ENCODE assay signal across 8 cellular contexts in the genomic region with DNA sequence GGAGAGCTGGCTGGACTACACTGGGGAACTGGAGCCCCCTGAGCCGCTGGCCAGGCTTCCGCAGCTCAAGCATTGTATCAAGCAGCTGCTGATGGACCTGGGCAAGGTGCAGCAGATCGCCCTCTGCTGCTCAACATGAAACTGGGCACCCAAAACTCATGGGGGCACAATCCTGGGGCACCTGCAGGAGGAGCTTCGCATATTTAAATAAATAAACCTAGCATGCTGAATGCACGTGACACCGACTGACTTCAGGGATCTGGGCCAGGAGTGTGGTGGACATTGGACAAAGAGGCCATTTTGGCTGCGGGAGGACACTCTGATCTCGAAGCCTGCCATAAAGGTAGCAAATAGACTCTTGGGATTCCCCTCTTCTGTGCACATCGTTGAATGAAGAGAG. TPM values are rescaled to one million over a fixed set of nuclear protein-coding genes. Genes with fewer than 3 reads are reported as not detected.
A peak's percentile ranks its signal among the peaks of the same experiment; 100 is the strongest.
DNase-seq lines count a peak whose midpoint lies in the region; ATAC-seq and TF ChIP-seq lines count a peak whose summit lies in the region.

No MANE protein-coding gene starts in this region.

- no peaks in the 10 kb centered on the region for H3K9me3 Mint-ChIP-seq in activated CD4-positive, alpha-beta memory T cell treated with anti-CD3 and anti-CD28 coated beads for 36 hours

- no peaks in the 10 kb centered on the region for H3K9me3 ChIP-seq in left lung

- H3K4me3 ChIP-seq in left lung = no peak overlapping the region

- H3K4me1 Mint-ChIP-seq in activated CD4-positive, alpha-beta memory T cell treated with anti-CD3 and anti-CD28 coated beads for 36 hours (ENCODE audit: low read depth) = peaks cover 6% of the 10 kb centered on the region

- ATAC-seq in left colon (peak; percentile 17), left lung (no peak), HG02885 (IDR thresholded peaks at IDR 0.05; ENCODE audit: poor library complexity, unreplicated experiment) (no peak)

- peaks cover 3 to 9% of the 10 kb centered on the region in 2 donors for H3K4me1 ChIP-seq in left lung

- no peak overlapping the region for H3K27ac ChIP-seq in left lung

- peaks cover 10% of the 10 kb centered on the region for H3K36me3 Mint-ChIP-seq in activated CD4-positive, alpha-beta memory T cell treated with anti-CD3 and anti-CD28 coated beads for 36 hours

- peaks cover 0 to 62% of the 10 kb centered on the region in 2 donors for H3K36me3 ChIP-seq in left lung

- intact Hi-C loops in activated CD4-positive, alpha-beta memory T cell treated with anti-CD3 and anti-CD28 coated beads for 36 hours (cut with micrococcal nuclease) = no loop called here
- intact Hi-C loops in left colon (cut with DNase I, micrococcal nuclease) (no loop called here), left lung (cut with DNase I) (no loop called here)

- no peaks in the 10 kb centered on the region for H3K27me3 Mint-ChIP-seq in activated CD4-positive, alpha-beta memory T cell treated with anti-CD3 and anti-CD28 coated beads for 36 hours

- POLR2A ChIA-PET in activated CD4-positive, alpha-beta memory T cell treated with anti-CD3 and anti-CD28 coated beads for 36 hours (lab: Charles Lee) = no interaction called here

- no peak overlapping the region for H3K27ac Mint-ChIP-seq in activated CD4-positive, alpha-beta memory T cell treated with anti-CD3 and anti-CD28 coated beads for 36 hours

- CTCF ChIA-PET in activated CD4-positive, alpha-beta memory T cell treated with anti-CD3 and anti-CD28 coated beads for 36 hours (lab: Charles Lee) = interaction anchor here (0.5 to 1.4 kb wide), 10 partner anchors 13 to 1956 kb away, joined by 3 to 5 read pairs (median 4); a partner anchor contains a TSS

- H3K4me3 Mint-ChIP-seq in activated CD4-positive, alpha-beta memory T cell treated with anti-CD3 and anti-CD28 coated beads for 36 hours = no peak overlapping the region

- DNase-seq in NCI-H2171 treated with DMSO at 0.1 percent for 48 hours (lab: John Stamatoyannopoulos, UW) = peak; percentile 15
- no peak for DNase-seq in NCI-H2171 (lab: John Stamatoyannopoulos, UW)
- peak; percentile 52 to 63 for DNase-seq in Kasumi-1 (lab: John Stamatoyannopoulos, UW)
- DNase-seq in activated CD4-positive, alpha-beta memory T cell treated with anti-CD3 and anti-CD28 coated beads for 36 hours = peak; percentile 36
- DNase-seq in left colon = no peak
- DNase-seq in NOMO-1 treated with dmso at 0.1 percent for 144 hours (lab: John Stamatoyannopoulos, UW; ENCODE audit: unreplicated experiment) = no peak
- no peak for DNase-seq in left lung

- H3K27me3 ChIP-seq in left lung = no peaks in the 10 kb centered on the region

- no peak for TF ChIP-seq CTCF in left lung (IDR thresholded peaks at IDR 0.05)

RNA-seq across cellular contexts. Expression of a gene that starts 6.8 kb away (rescaled TPM):
- 10 to 100 TPM; 45.4 to 51.3 TPM for total RNA-seq in activated CD4-positive, alpha-beta memory T cell treated with anti-CD3 and anti-CD28 coated beads for 36 hours
- 10 to 100 TPM; 88.7 to 92.7 TPM for total RNA-seq in left colon
- total RNA-seq in left lung = 10 to 100 TPM; 58.1 to 62.1 TPM

RNA-seq across cellular contexts. Expression of a gene that starts 20.9 kb away (rescaled TPM):
- total RNA-seq in activated CD4-positive, alpha-beta memory T cell treated with anti-CD3 and anti-CD28 coated beads for 36 hours = 1 to 10 TPM; 4.0 to 4.2 TPM
- total RNA-seq in left colon = 1 to 10 TPM; 3.7 to 4.4 TPM
- total RNA-seq in left lung = 1 to 10 TPM; 3.3 to 3.6 TPM

Comparison
In these comparisons a context has a peak if more than half of its experiments do, and no peak if none do; other contexts are left out.
1. DNase-seq: peak in NCI-H2171 treated with DMSO at 0.1 percent for 48 hours (single experiment), Kasumi-1 (2 of 2) and activated CD4-positive, alpha-beta memory T cell treated with anti-CD3 and anti-CD28 coated beads for 36 hours (single experiment); none in NCI-H2171 (single experiment), left colon (0 of 2), NOMO-1 treated with dmso at 0.1 percent for 144 hours (single experiment) and left lung (0 of 2).